ENCODE assay signal across 25 cellular contexts in the genomic region with DNA sequence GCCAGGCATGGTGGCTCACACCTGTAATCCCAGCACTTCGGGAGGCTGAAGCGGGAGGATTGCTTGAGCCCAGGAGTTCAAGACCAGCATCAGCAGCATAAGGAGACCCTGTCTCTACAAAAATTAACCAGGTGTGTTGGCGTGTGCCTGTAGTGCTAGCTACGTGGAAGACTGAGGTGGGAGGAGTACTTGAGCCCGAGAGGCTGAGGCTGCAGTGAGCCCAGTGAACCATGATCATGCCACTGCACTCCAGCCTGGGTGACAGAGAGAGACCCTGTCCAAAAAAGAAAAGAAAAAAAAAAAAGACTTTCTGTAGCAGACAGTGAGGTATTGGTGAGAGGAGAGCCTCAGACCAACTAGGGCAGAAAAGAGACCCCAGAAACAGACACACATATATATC.
"Had no signal": no experiment of that assay in that cellular context is flagged by ENCODE, and none has a peak within 500 bp of the region (broad histone marks: within the 10 kb centered on the region; RNA-seq: fewer than 3 reads in every experiment).

No MANE protein-coding gene starts in this region.

- H3K9me3 Mint-ChIP-seq: activated CD8-positive, alpha-beta T cell treated with anti-CD3 and anti-CD28 coated beads for 36 hours; activated naive CD4-positive, alpha-beta T cell treated with anti-CD3 and anti-CD28 coated beads, Interleukin-2, amount 50 U/mL, for 72 hours; activated naive CD8-positive, alpha-beta T cell treated with anti-CD3 and anti-CD28 coated beads, Interleukin-2, amount 50 U/mL, for 24 hours; activated T-cell treated with anti-CD3 and anti-CD28 coated beads, Interleukin-2, amount 50 U/mL, for 72 hours; T-helper 2 cell treated with Interferon-gamma antibody and Interleukin-4, amounts not matched to agents 5 μg/mL and 100 μg/mL, for 36 hours had no signal

- H3K4me3 Mint-ChIP-seq: activated CD8-positive, alpha-beta T cell treated with anti-CD3 and anti-CD28 coated beads for 36 hours; activated naive CD8-positive, alpha-beta T cell treated with anti-CD3 and anti-CD28 coated beads, Interleukin-2, amount 50 U/mL, for 24 hours; activated T-cell treated with anti-CD3 and anti-CD28 coated beads, Interleukin-2, amount 50 U/mL, for 72 hours; T-helper 2 cell treated with Interferon-gamma antibody and Interleukin-4, amounts not matched to agents 5 μg/mL and 100 μg/mL, for 36 hours had no signal

- H3K4me1 ChIP-seq: ascending aorta, SJSA1 had no signal

- H3K9me3 ChIP-seq: ascending aorta, body of pancreas, SJSA1 had no signal

- H3K27ac Mint-ChIP-seq: activated CD8-positive, alpha-beta T cell treated with anti-CD3 and anti-CD28 coated beads for 36 hours; activated naive CD4-positive, alpha-beta T cell treated with anti-CD3 and anti-CD28 coated beads, Interleukin-2, amount 50 U/mL, for 72 hours; activated naive CD8-positive, alpha-beta T cell treated with anti-CD3 and anti-CD28 coated beads, Interleukin-2, amount 50 U/mL, for 24 hours; activated T-cell treated with anti-CD3 and anti-CD28 coated beads, Interleukin-2, amount 50 U/mL, for 72 hours; T-helper 2 cell treated with Interferon-gamma antibody and Interleukin-4, amounts not matched to agents 5 μg/mL and 100 μg/mL, for 36 hours had no signal

- H3K27ac ChIP-seq: ascending aorta, body of pancreas, SJSA1 had no signal

- H3K36me3 ChIP-seq: ascending aorta, SJSA1 had no signal

- DNase-seq: activated CD4-positive, alpha-beta T cell treated with anti-CD3 and anti-CD28 coated beads for 4 hours; activated CD8-positive, alpha-beta memory T cell treated with anti-CD3 and anti-CD28 coated beads, Interleukin-2, amount 50 U/mL, for 4 hours; activated CD8-positive, alpha-beta T cell treated with anti-CD3 and anti-CD28 coated beads for 36 hours; activated naive CD4-positive, alpha-beta T cell treated with Interleukin-2 at 50 U/mL for 16 hours; activated naive CD8-positive, alpha-beta T cell treated with anti-CD3 and anti-CD28 coated beads, Interleukin-2, amount 50 U/mL, for 24 hours; activated T-cell treated with anti-CD3 and anti-CD28 coated beads, Interleukin-2, amount 50 U/mL, for 72 hours; amniotic stem cell; body of pancreas; central memory CD4-positive, alpha-beta T cell; NCI-H1092 treated with DMSO at 0.1 percent for 48 hours; NCI-H1436; NCI-H1694 treated with DMSO at 0.1 percent for 48 hours; NCI-H2029 treated with DMSO at 0.1 percent for 48 hours; NCI-H345; NCI-H510A; NCI-H69; NK-92 treated with Interleukin-12 subunit alpha and Interleukin-12 subunit beta, amount 100 ng/mL, for 24 hours; SHP77; SW 1271 had no signal

- H3K36me3 Mint-ChIP-seq: activated naive CD4-positive, alpha-beta T cell treated with anti-CD3 and anti-CD28 coated beads, Interleukin-2, amount 50 U/mL, for 72 hours had no signal

- ATAC-seq: activated CD4-positive, CD25-positive, alpha-beta regulatory T cell treated with anti-CD3 and anti-CD28 coated beads, Interleukin-2, amount 50 U/mL, for 24 hours; activated CD8-positive, alpha-beta T cell treated with anti-CD3 and anti-CD28 coated beads for 36 hours; activated naive CD4-positive, alpha-beta T cell treated with anti-CD3 and anti-CD28 coated beads, Interleukin-2, amount 50 U/mL, for 72 hours; activated naive CD8-positive, alpha-beta T cell treated with anti-CD3 and anti-CD28 coated beads, Interleukin-2, amount 50 U/mL, for 24 hours; activated T-cell treated with anti-CD3 and anti-CD28 coated beads, Interleukin-2, amount 50 U/mL, for 72 hours; body of pancreas; SK-N-SH treated with all-trans-retinoic acid at 6 μM for 48 hours had no signal

- H3K27me3 ChIP-seq: ascending aorta, body of pancreas, SJSA1 had no signal

- H3K4me3 ChIP-seq: ascending aorta, body of pancreas, SJSA1 had no signal
